ENCODE assay signal across 20 cellular contexts in the genomic region with DNA sequence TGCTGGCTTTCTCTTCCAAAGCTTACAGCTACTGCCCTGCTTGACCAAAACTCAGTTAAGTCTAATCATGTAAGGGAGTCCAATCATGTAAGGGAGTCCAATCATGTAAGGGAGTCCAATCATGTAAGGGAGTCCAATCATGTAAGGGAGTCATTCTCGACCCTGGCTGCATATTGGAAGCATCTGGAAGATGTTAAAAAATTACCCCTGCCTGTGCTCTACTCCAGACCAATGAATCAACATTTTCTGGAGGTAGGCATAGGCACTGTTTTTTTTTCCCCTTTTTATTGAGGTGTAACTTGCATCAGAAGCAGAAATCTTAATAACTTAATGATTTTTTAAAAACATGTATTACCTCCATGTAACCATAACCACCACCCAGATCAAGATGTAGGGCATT. TPM values are rescaled to one million over a fixed set of nuclear protein-coding genes. Genes with fewer than 3 reads are reported as not detected.
A peak's percentile ranks its signal among the peaks of the same experiment; 100 is the strongest.
DNase-seq lines count a peak whose midpoint lies in the region; ATAC-seq, FAIRE-seq and TF ChIP-seq lines count a peak whose summit lies in the region.
"Had no signal": no experiment of that assay in that cellular context is flagged by ENCODE, and none has a peak within 500 bp of the region (broad histone marks: within the 10 kb centered on the region; RNA-seq: fewer than 3 reads in every experiment).

No MANE protein-coding gene starts in this region.

- intact Hi-C loops in left ventricle myocardium superior (cut with micrococcal nuclease) (no loop called here), right cardiac atrium (cut with DNase I) (no loop called here)

- H3K27me3 Mint-ChIP-seq in astrocyte (ENCODE audit: low read depth, unreplicated experiment) = no peaks in the 10 kb centered on the region

- no peak for ATAC-seq in left ventricle myocardium superior
- ATAC-seq in GM19351 (IDR thresholded peaks at IDR 0.05; ENCODE audit: unreplicated experiment) = no peak
- no peak for ATAC-seq in right cardiac atrium
- ATAC-seq: CD8-positive, alpha-beta T cell; HCT116 had no signal

- peaks cover 3% of the 10 kb centered on the region for H3K36me3 Mint-ChIP-seq in astrocyte (ENCODE audit: low read depth, unreplicated experiment)

- H3K27me3 ChIP-seq in Karpas-422 (ENCODE audit: low read length) = no peaks in the 10 kb centered on the region
- no peaks in the 10 kb centered on the region for H3K27me3 ChIP-seq in astrocyte (ENCODE audit: insufficient read depth, low read length)
- no peaks in the 10 kb centered on the region for H3K27me3 ChIP-seq in right cardiac atrium (ENCODE audit: control insufficient read depth, insufficient read depth)
- H3K27me3 ChIP-seq: SJCRH30 had no signal

- peak overlapping the region; percentile 87 for H3K27ac Mint-ChIP-seq in astrocyte (ENCODE audit: unreplicated experiment)
- H3K27ac Mint-ChIP-seq: CD8-positive, alpha-beta T cell had no signal

- no peak for FAIRE-seq in astrocyte (lab: Jason Lieb, UNC)
- FAIRE-seq: GM12892 had no signal

- H3K9me3 ChIP-seq in Karpas-422 (ENCODE audit: low read length) (no peaks in the 10 kb centered on the region), astrocyte (ENCODE audit: insufficient read depth, low read depth, low read length) (no peaks in the 10 kb centered on the region), right cardiac atrium (ENCODE audit: control insufficient read depth, low read length) (no peaks in the 10 kb centered on the region)
- H3K9me3 ChIP-seq: SJCRH30 had no signal

- H3K4me2 ChIP-seq in Karpas-422 (ENCODE audit: low read depth, low read length, poor library complexity, severe bottlenecking) (peak overlapping the region; percentile 68), astrocyte (ENCODE audit: low read length) (no peak overlapping the region)

- H3K9me2 ChIP-seq in Karpas-422 (replicated peaks; ENCODE audit: insufficient read depth, low read length) = no peaks in the 10 kb centered on the region

- H3K79me2 ChIP-seq in Karpas-422 (ENCODE audit: low read length) (no peaks in the 10 kb centered on the region), astrocyte (ENCODE audit: insufficient read depth, low read length) (no peaks in the 10 kb centered on the region)

- no peak overlapping the region for H3K4me3 Mint-ChIP-seq in astrocyte (ENCODE audit: unreplicated experiment)
- H3K4me3 Mint-ChIP-seq: CD8-positive, alpha-beta T cell had no signal

- no peak for TF ChIP-seq CTCF in astrocyte (IDR thresholded peaks at IDR 0.05; ENCODE audit: insufficient read depth, low read depth, low read length)

- DNase-seq in Karpas-422 = no peak
- no peak for DNase-seq in astrocyte (ENCODE audit: low read depth)
- DNase-seq in fibroblast of peridontal ligament (ENCODE audit: extremely low read depth) = peak; percentile 60
- no peak for DNase-seq in left ventricle myocardium superior
- no peak for DNase-seq in C1 segment of cervical spinal cord (lab: John Stamatoyannopoulos, UW)
- DNase-seq in right cardiac atrium = no peak
- DNase-seq: Calu3; CD8-positive, alpha-beta T cell; DMS153; GOT3; Kasumi-1; NCI-H2081 treated with DMSO at 0.1 percent for 48 hours; NCI-H524 treated with DMSO at 0.1 percent for 48 hours; NCI-H82; OCI-M1; SJCRH30 had no signal

- H3K9ac ChIP-seq in Karpas-422 (ENCODE audit: low read length) = peak overlapping the region; percentile 15; the same call in 1 of the 2 replicates
- H3K9ac ChIP-seq in astrocyte (ENCODE audit: low read length) = no peak overlapping the region

- H2AFZ ChIP-seq in Karpas-422 (ENCODE audit: low read length) = 0 out of 2 replicates have a peak overlapping the region, but pooled peaks have one; percentile 19
- H2AFZ ChIP-seq in astrocyte (ENCODE audit: low read depth, low read length) = no peak overlapping the region

- H3K4me1 ChIP-seq in Karpas-422 (ENCODE audit: low read length) = peaks cover 69% of the 10 kb centered on the region
- peaks cover 21% of the 10 kb centered on the region for H3K4me1 ChIP-seq in astrocyte (ENCODE audit: insufficient read depth, low read length)
- no peaks in the 10 kb centered on the region for H3K4me1 ChIP-seq in right cardiac atrium (ENCODE audit: control insufficient read depth, insufficient read depth, low read length)

- H3K36me3 ChIP-seq in Karpas-422 (ENCODE audit: insufficient read depth, low read length) = 0 out of 2 replicates have a peak, but pooled peaks cover 3% of the 10 kb centered on the region
- H3K36me3 ChIP-seq in astrocyte (ENCODE audit: insufficient read depth, low read length) = no peaks in the 10 kb centered on the region
- H3K36me3 ChIP-seq: SJCRH30 had no signal

- peak overlapping the region; percentile 68 for H3K27ac ChIP-seq in Karpas-422 (ENCODE audit: low read length)
- H3K27ac ChIP-seq in astrocyte (ENCODE audit: low read depth, low read length) = no peak overlapping the region
- H3K27ac ChIP-seq in right cardiac atrium (ENCODE audit: low read length) = no peak overlapping the region
- H3K27ac ChIP-seq: SJCRH30 had no signal

- H3K4me3 ChIP-seq in Karpas-422 (ENCODE audit: low read length) = peak overlapping the region; percentile 27
- H3K4me3 ChIP-seq in astrocyte (ENCODE audit: insufficient read depth, low read depth, low read length) = no peak overlapping the region
- H3K4me3 ChIP-seq in right cardiac atrium (ENCODE audit: low read length) = no peak overlapping the region
- H3K4me3 ChIP-seq: SJCRH30 had no signal

- peaks cover 6% of the 10 kb centered on the region for H3K9me3 Mint-ChIP-seq in astrocyte (ENCODE audit: unreplicated experiment)
- H3K9me3 Mint-ChIP-seq: CD8-positive, alpha-beta T cell had no signal

- WGBS in right cardiac atrium = 52% methylated on average over 1 of the region's 1 CpG

- peaks cover 30% of the 10 kb centered on the region for H3K4me1 Mint-ChIP-seq in astrocyte (ENCODE audit: low read depth, unreplicated experiment)

- H4K20me1 ChIP-seq in Karpas-422 (ENCODE audit: insufficient read depth, low read depth, low read length) = no peaks in the 10 kb centered on the region
- no peaks in the 10 kb centered on the region for H4K20me1 ChIP-seq in astrocyte (ENCODE audit: insufficient read depth, low read length)

RNA-seq across cellular contexts. Expression of a gene that starts 9.4 kb away (rescaled TPM):
- total RNA-seq in Karpas-422 (2014; rRNA removed; shearing (Covaris generic); ENCODE audit: low replicate concordance) = 17.1 and 63.1 TPM in 2 replicates
- total RNA-seq in astrocyte (21.2 and 24.0 TPM in 2 replicates), left ventricle myocardium superior (36.8 TPM), right cardiac atrium (10 to 100 TPM; 34.5 to 42.5 (median 37.8) TPM)
- polyA plus RNA-seq in right cardiac atrium = 50.8 TPM

RNA-seq across cellular contexts. Expression of a gene that starts 9.6 kb away (rescaled TPM):
- 204 and 298 TPM in 2 replicates for total RNA-seq in Karpas-422 (2014; rRNA removed; shearing (Covaris generic); ENCODE audit: low replicate concordance)
- total RNA-seq in astrocyte (223 and 232 TPM in 2 replicates), left ventricle myocardium superior (37.0 TPM), right cardiac atrium (10 to 100 TPM; 62.5 to 77.8 (median 70.9) TPM)
- polyA plus RNA-seq in right cardiac atrium = 17.9 TPM

RNA-seq across cellular contexts. Expression of a gene that starts 56.9 kb away (rescaled TPM):
- not detected in 2 replicates for total RNA-seq in Karpas-422 (2014; rRNA removed; shearing (Covaris generic); ENCODE audit: low replicate concordance)
- total RNA-seq in astrocyte (not detected in 2 replicates), left ventricle myocardium superior (not detected), right cardiac atrium (not detected)
- not detected for polyA plus RNA-seq in right cardiac atrium
- total RNA-seq: CD8-positive, alpha-beta T cell; MCF 10A; SJCRH30 had no signal
